13 cellular contexts compared by ENCODE assay signal in genomic region chr9:107738789-107739188, GRCh38.
DNase-seq lines count a peak whose midpoint lies in the region; ATAC-seq, FAIRE-seq and TF ChIP-seq lines count a peak whose summit lies in the region.
"Had no signal": no experiment of that assay in that cellular context is flagged by ENCODE, and none has a peak within 500 bp of the region (broad histone marks: within the 10 kb centered on the region; RNA-seq: fewer than 3 reads in every experiment).

No MANE protein-coding gene starts in this region.

- H3K27me3 Mint-ChIP-seq in nephron (ENCODE audit: low read depth): peaks cover 8% of the 10 kb centered on the region
- no peaks in the 10 kb centered on the region for H3K27me3 Mint-ChIP-seq in activated T-cell treated with anti-CD3 and anti-CD28 coated beads, Interleukin-2, amount 50 U/mL, for 4 hours (ENCODE audit: low read depth)

- FAIRE-seq in GM12892 (lab: Jason Lieb, UNC): no peak

- H3K36me3 Mint-ChIP-seq in nephron (ENCODE audit: low read depth): no peaks in the 10 kb centered on the region
- H3K36me3 Mint-ChIP-seq in activated T-cell treated with anti-CD3 and anti-CD28 coated beads, Interleukin-2, amount 50 U/mL, for 4 hours (ENCODE audit: insufficient read depth): no peaks in the 10 kb centered on the region

- no peak overlapping the region for H3K4me3 ChIP-seq in left ventricle myocardium inferior
- H3K4me3 ChIP-seq in epithelial cell of esophagus (ENCODE audit: low read length): no peak overlapping the region

- H3K36me3 ChIP-seq in left ventricle myocardium inferior: no peaks in the 10 kb centered on the region

- no peaks in the 10 kb centered on the region for H3K9me3 ChIP-seq in left ventricle myocardium inferior (replicated peaks)

- no peaks in the 10 kb centered on the region for H3K9me3 Mint-ChIP-seq in nephron
- no peaks in the 10 kb centered on the region for H3K9me3 Mint-ChIP-seq in activated T-cell treated with anti-CD3 and anti-CD28 coated beads, Interleukin-2, amount 50 U/mL, for 4 hours

- no peaks in the 10 kb centered on the region for H3K27me3 ChIP-seq in left ventricle myocardium inferior (ENCODE audit: low read depth)

- intact Hi-C loops in left ventricle myocardium inferior (cut with micrococcal nuclease): no loop called here
- intact Hi-C loops in left ventricle myocardium superior (cut with micrococcal nuclease): no loop called here

- DNase-seq in left ventricle myocardium inferior (no peak), left ventricle myocardium superior (no peak), epithelial cell of esophagus (ENCODE audit: low read depth) (peak; percentile 81), NCI-H2029 treated with DMSO at 0.1 percent for 48 hours (lab: John Stamatoyannopoulos, UW) (no peak), GM12892 (ENCODE audit: insufficient read length) (no peak)
- no peak for DNase-seq in stimulated activated CD4-positive, alpha-beta T cell treated with anti-CD3 and anti-CD28 coated beads, Interleukin-12 subunit alpha, Interleukin-12 subunit beta, amount 100 ng/mL, for 4 hours
- DNase-seq in activated T-cell treated with anti-CD3 and anti-CD28 coated beads, Interleukin-2, amount 50 U/mL, for 4 hours: no peak
- DNase-seq: GDM1; NCI-H1048; NCI-H82; stimulated activated naive CD4-positive, alpha-beta T cell had no signal

- H3K27ac Mint-ChIP-seq in nephron: peak overlapping the region in 2 of 3 experiments; percentile 4 to 42

- TF ChIP-seq POLR2A in GM12892 (IDR thresholded peaks at IDR 0.05; ENCODE audit: low read depth, low read length): no peak

- peak overlapping the region; percentile 76 for H3K27ac ChIP-seq in left ventricle myocardium inferior (replicated peaks)

- TF ChIP-seq CTCF in left ventricle myocardium inferior (IDR thresholded peaks at IDR 0.05; ENCODE audit: borderline replicate concordance) (no peak), epithelial cell of esophagus (IDR thresholded peaks at IDR 0.05; ENCODE audit: insufficient read depth, low read depth, low read length, missing control alignments) (no peak), nephron (IDR thresholded peaks at IDR 0.05; ENCODE audit: unreplicated experiment in 3 of 3) (no peak)

- ATAC-seq in left ventricle myocardium superior: no peak
- ATAC-seq in activated T-cell treated with anti-CD3 and anti-CD28 coated beads, Interleukin-2, amount 50 U/mL, for 4 hours: no peak
- ATAC-seq: HCT116 had no signal

- peaks cover 67% of the 10 kb centered on the region for H3K4me1 Mint-ChIP-seq in nephron
- no peaks in the 10 kb centered on the region for H3K4me1 Mint-ChIP-seq in activated T-cell treated with anti-CD3 and anti-CD28 coated beads, Interleukin-2, amount 50 U/mL, for 4 hours (ENCODE audit: low read depth)

- H3K4me3 Mint-ChIP-seq in nephron: no peak overlapping the region
- H3K4me3 Mint-ChIP-seq in activated T-cell treated with anti-CD3 and anti-CD28 coated beads, Interleukin-2, amount 50 U/mL, for 4 hours: no peak overlapping the region

- H3K4me1 ChIP-seq in left ventricle myocardium inferior: peaks cover 44% of the 10 kb centered on the region
